Comparison of ENCODE assay signal across 24 cellular contexts in the genomic region with DNA sequence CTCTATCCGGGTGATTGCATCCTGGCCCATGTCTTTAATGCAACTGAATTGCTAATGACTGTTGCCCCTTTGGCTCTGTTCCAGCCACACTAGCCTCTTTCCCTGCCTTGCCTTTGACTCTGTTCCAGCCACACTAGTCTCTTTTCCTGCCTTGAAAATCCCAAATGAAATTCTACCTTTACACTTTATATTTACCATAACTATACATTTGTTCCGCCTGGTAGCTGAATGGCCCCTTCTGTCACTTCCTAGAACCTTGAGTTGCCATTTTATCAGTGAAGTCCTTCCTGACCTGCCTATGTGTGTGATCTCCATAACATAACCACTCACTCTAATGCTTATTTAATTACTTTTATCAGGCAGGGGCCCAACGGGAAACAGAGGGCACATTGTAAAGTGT.
DNase-seq lines count a peak whose midpoint lies in the region; ATAC-seq and TF ChIP-seq lines count a peak whose summit lies in the region.
"Had no signal": no experiment of that assay in that cellular context is flagged by ENCODE, and none has a peak within 500 bp of the region (broad histone marks: within the 10 kb centered on the region; RNA-seq: fewer than 3 reads in every experiment).

No MANE protein-coding gene starts in this region.

- no peaks in the 10 kb centered on the region for H3K9me3 Mint-ChIP-seq in GM23338

- H3K4me3 ChIP-seq in GM23338 (no peak overlapping the region), SJCRH30 (no peak overlapping the region), osteoblast (ENCODE audit: insufficient read depth, low read length) (no peak overlapping the region)
- H3K4me3 ChIP-seq: BLaER1, GM12878 had no signal

- H3K27me3 Mint-ChIP-seq in GM23338 (ENCODE audit: insufficient read depth, low read depth, poor library complexity) = no peaks in the 10 kb centered on the region
- H3K27me3 Mint-ChIP-seq: CD4-positive, alpha-beta memory T cell; CD4-positive, CD25-positive, alpha-beta regulatory T cell; CD8-positive, alpha-beta memory T cell had no signal

- H3K4me3 Mint-ChIP-seq in GM23338 = no peak overlapping the region
- H3K4me3 Mint-ChIP-seq: CD14-positive monocyte; CD4-positive, alpha-beta memory T cell; CD4-positive, CD25-positive, alpha-beta regulatory T cell; CD8-positive, alpha-beta memory T cell had no signal

- H3K27ac ChIP-seq in GM23338 (ENCODE audit: low read depth) (no peak overlapping the region), SJCRH30 (peak overlapping the region; percentile 66), osteoblast (ENCODE audit: low read depth, low read length) (no peak overlapping the region)
- H3K27ac ChIP-seq: 22Rv1, BLaER1 had no signal

- H3K4me2 ChIP-seq in GM23338 (no peak overlapping the region), osteoblast (ENCODE audit: insufficient read depth, low read length) (no peak overlapping the region)
- H3K4me2 ChIP-seq: BLaER1 had no signal

- H3K36me3 ChIP-seq in GM23338 (ENCODE audit: insufficient read depth) = no peaks in the 10 kb centered on the region
- no peaks in the 10 kb centered on the region for H3K36me3 ChIP-seq in SJCRH30
- no peaks in the 10 kb centered on the region for H3K36me3 ChIP-seq in osteoblast (ENCODE audit: insufficient read depth, low read length)
- H3K36me3 ChIP-seq: BE2C, BLaER1 had no signal

- DNase-seq in GM23338 (ENCODE audit: low spot score) (no peak), SJCRH30 (peak; percentile 63 to 88), osteoblast (ENCODE audit: insufficient read length, low spot score, missing footprints) (peak; percentile 32), 8988T (no peak), AML-193 (lab: John Stamatoyannopoulos, UW) (no peak), amygdala (lab: John Stamatoyannopoulos, UW) (no peak)
- DNase-seq: ACHN; BE2C; C1 segment of cervical spinal cord; CD4-positive, alpha-beta memory T cell; CD4-positive, CD25-positive, alpha-beta regulatory T cell; CD8-positive, alpha-beta memory T cell; COR-L47; DMS 273 treated with DMSO at 0.1 percent for 48 hours; DMS153; DMS53; DMS79; DND-41; EL; GDM1 had no signal

- H3K79me2 ChIP-seq in GM23338 (replicated peaks; ENCODE audit: insufficient read depth) (no peaks in the 10 kb centered on the region), osteoblast (ENCODE audit: insufficient read depth, low read length) (no peaks in the 10 kb centered on the region)

- H3K27ac Mint-ChIP-seq in GM23338 = no peak overlapping the region
- H3K27ac Mint-ChIP-seq: CD14-positive monocyte; CD4-positive, alpha-beta memory T cell; CD4-positive, CD25-positive, alpha-beta regulatory T cell; CD8-positive, alpha-beta memory T cell had no signal

- H3K36me3 Mint-ChIP-seq in GM23338 (ENCODE audit: low read depth) = no peaks in the 10 kb centered on the region
- H3K36me3 Mint-ChIP-seq: CD14-positive monocyte; CD4-positive, alpha-beta memory T cell; CD4-positive, CD25-positive, alpha-beta regulatory T cell; CD8-positive, alpha-beta memory T cell had no signal

- peaks cover 29% of the 10 kb centered on the region for H3K4me1 Mint-ChIP-seq in GM23338
- H3K4me1 Mint-ChIP-seq: CD14-positive monocyte; CD4-positive, alpha-beta memory T cell; CD4-positive, CD25-positive, alpha-beta regulatory T cell; CD8-positive, alpha-beta memory T cell had no signal

- H3K9me3 ChIP-seq in SJCRH30 (replicated peaks) = 0 out of 2 replicates have a peak, but pooled peaks cover 6% of the 10 kb centered on the region
- no peaks in the 10 kb centered on the region for H3K9me3 ChIP-seq in osteoblast (ENCODE audit: low read depth, low read length)
- H3K9me3 ChIP-seq: BE2C had no signal

- 0 out of 2 replicates have a peak overlapping the region, but pooled peaks have one; percentile 20 for H2AFZ ChIP-seq in GM23338
- H2AFZ ChIP-seq in osteoblast (ENCODE audit: low read length) = no peak overlapping the region

- H4K20me1 ChIP-seq in GM23338 (replicated peaks; ENCODE audit: insufficient read depth) (no peaks in the 10 kb centered on the region), osteoblast (ENCODE audit: insufficient read depth, low read length) (no peaks in the 10 kb centered on the region)
- H4K20me1 ChIP-seq: BLaER1 had no signal

- no peaks in the 10 kb centered on the region for H3F3A ChIP-seq in GM23338 (replicated peaks; ENCODE audit: low read depth)

- TF ChIP-seq CTCF in GM23338 (conservative IDR thresholded peaks at IDR 0.05; ENCODE audit: low read depth in 2 of 2) = no peak
- no peak for TF ChIP-seq CTCF in osteoblast (IDR thresholded peaks at IDR 0.05; ENCODE audit: extremely low read depth, low read depth, low read length)

- H3K4me1 ChIP-seq in GM23338 (ENCODE audit: insufficient read depth) = peaks cover 10% of the 10 kb centered on the region
- peaks cover 41% of the 10 kb centered on the region for H3K4me1 ChIP-seq in SJCRH30
- no peaks in the 10 kb centered on the region for H3K4me1 ChIP-seq in osteoblast (ENCODE audit: insufficient read depth, low read length)
- H3K4me1 ChIP-seq: BE2C had no signal

- H3K9me2 ChIP-seq in GM23338 (ENCODE audit: insufficient read depth) = no peaks in the 10 kb centered on the region; the same call in 1 of the 2 replicates

- no peak for ATAC-seq in GM23338
- ATAC-seq: GM12878 had no signal

- no peaks in the 10 kb centered on the region for H3K27me3 ChIP-seq in GM23338 (ENCODE audit: insufficient read depth)
- H3K27me3 ChIP-seq in SJCRH30 = no peaks in the 10 kb centered on the region
- H3K27me3 ChIP-seq in osteoblast (ENCODE audit: insufficient read depth, low read length) = no peaks in the 10 kb centered on the region
- H3K27me3 ChIP-seq: BE2C, BLaER1 had no signal

TF ChIP-seq in GM23338, 12 proteins besides CTCF, POLR2A, EP300 and RAD21 (continues in another document):
- no peak for TF ChIP-seq EZH2 (IDR thresholded peaks at IDR 0.05; ENCODE audit: low read depth, unreplicated experiment)
- no peak for TF ChIP-seq JUNB (IDR thresholded peaks at IDR 0.05; ENCODE audit: unreplicated experiment)
- TF ChIP-seq NANOG (IDR thresholded peaks at IDR 0.05; ENCODE audit: borderline replicate concordance) = no peak
- TF ChIP-seq, protein P1, sequence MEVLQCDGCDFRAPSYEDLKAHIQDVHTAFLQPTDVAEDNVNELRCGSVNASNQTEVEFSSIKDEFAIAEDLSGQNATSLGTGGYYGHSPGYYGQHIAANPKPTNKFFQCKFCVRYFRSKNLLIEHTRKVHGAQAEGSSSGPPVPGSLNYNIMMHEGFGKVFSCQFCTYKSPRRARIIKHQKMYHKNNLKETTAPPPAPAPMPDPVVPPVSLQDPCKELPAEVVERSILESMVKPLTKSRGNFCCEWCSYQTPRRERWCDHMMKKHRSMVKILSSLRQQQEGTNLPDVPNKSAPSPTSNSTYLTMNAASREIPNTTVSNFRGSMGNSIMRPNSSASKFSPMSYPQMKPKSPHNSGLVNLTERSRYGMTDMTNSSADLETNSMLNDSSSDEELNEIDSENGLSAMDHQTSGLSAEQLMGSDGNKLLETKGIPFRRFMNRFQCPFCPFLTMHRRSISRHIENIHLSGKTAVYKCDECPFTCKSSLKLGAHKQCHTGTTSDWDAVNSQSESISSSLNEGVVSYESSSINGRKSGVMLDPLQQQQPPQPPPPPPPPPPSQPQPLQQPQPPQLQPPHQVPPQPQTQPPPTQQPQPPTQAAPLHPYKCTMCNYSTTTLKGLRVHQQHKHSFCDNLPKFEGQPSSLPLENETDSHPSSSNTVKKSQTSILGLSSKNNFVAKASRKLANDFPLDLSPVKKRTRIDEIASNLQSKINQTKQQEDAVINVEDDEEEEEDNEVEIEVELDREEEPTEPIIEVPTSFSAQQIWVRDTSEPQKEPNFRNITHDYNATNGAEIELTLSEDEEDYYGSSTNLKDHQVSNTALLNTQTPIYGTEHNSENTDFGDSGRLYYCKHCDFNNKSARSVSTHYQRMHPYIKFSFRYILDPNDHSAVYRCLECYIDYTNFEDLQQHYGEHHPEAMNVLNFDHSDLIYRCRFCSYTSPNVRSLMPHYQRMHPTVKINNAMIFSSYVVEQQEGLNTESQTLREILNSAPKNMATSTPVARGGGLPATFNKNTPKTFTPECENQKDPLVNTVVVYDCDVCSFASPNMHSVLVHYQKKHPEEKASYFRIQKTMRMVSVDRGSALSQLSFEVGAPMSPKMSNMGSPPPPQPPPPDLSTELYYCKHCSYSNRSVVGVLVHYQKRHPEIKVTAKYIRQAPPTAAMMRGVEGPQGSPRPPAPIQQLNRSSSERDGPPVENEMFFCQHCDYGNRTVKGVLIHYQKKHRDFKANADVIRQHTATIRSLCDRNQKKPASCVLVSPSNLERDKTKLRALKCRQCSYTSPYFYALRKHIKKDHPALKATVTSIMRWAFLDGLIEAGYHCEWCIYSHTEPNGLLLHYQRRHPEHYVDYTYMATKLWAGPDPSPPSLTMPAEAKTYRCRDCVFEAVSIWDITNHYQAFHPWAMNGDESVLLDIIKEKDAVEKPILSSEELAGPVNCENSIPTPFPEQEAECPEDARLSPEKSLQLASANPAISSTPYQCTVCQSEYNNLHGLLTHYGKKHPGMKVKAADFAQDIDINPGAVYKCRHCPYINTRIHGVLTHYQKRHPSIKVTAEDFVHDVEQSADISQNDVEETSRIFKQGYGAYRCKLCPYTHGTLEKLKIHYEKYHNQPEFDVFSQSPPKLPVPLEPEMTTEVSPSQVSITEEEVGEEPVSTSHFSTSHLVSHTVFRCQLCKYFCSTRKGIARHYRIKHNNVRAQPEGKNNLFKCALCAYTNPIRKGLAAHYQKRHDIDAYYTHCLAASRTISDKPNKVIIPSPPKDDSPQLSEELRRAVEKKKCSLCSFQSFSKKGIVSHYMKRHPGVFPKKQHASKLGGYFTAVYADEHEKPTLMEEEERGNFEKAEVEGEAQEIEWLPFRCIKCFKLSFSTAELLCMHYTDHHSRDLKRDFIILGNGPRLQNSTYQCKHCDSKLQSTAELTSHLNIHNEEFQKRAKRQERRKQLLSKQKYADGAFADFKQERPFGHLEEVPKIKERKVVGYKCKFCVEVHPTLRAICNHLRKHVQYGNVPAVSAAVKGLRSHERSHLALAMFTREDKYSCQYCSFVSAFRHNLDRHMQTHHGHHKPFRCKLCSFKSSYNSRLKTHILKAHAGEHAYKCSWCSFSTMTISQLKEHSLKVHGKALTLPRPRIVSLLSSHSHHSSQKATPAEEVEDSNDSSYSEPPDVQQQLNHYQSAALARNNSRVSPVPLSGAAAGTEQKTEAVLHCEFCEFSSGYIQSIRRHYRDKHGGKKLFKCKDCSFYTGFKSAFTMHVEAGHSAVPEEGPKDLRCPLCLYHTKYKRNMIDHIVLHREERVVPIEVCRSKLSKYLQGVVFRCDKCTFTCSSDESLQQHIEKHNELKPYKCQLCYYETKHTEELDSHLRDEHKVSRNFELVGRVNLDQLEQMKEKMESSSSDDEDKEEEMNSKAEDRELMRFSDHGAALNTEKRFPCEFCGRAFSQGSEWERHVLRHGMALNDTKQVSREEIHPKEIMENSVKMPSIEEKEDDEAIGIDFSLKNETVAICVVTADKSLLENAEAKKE (CRISPR knock-in tag; IDR thresholded peaks at IDR 0.05) = no peak
- no peak for TF ChIP-seq EZH2phosphoT487 (IDR thresholded peaks at IDR 0.05; ENCODE audit: unreplicated experiment)
- no peak for TF ChIP-seq POLR2AphosphoS5 (IDR thresholded peaks at IDR 0.05; ENCODE audit: low read depth)

Comparison
In these comparisons a context has a peak if more than half of its experiments do, and no peak if none do; other contexts are left out.
1. DNase-seq: peak in SJCRH30 (2 of 2) and osteoblast (single experiment); none in GM23338 (single experiment), 8988T (single experiment), AML-193 (0 of 2) and amygdala (0 of 56).